ENCODE assay signal across 8 cellular contexts in genomic region chr16:29789775-29790182, GRCh38. TPM values are rescaled to one million over a fixed set of nuclear protein-coding genes. Genes with fewer than 3 reads are reported as not detected.
DNase-seq lines count a peak whose midpoint lies in the region; ATAC-seq and TF ChIP-seq lines count a peak whose summit lies in the region.

No MANE protein-coding gene starts in this region.

- H3K36me3 ChIP-seq in SK-N-MC (ENCODE audit: insufficient read depth, low read length) = peaks cover 12% of the 10 kb centered on the region; the same call in 1 of the 2 replicates

- no peak for TF ChIP-seq CTCF in fibroblast of villous mesenchyme (IDR thresholded peaks at IDR 0.05; ENCODE audit: insufficient read depth, low read depth, low read length)

- peak overlapping the region; percentile 84 for H3K4me3 ChIP-seq in SK-N-MC
- peak overlapping the region; percentile 76 for H3K4me3 ChIP-seq in fibroblast of villous mesenchyme (ENCODE audit: low read depth, low read length)
- peak overlapping the region; percentile 94 for H3K4me3 ChIP-seq in skeletal muscle cell (ENCODE audit: low read depth, low read length)

- ATAC-seq in GM21723 (IDR thresholded peaks at IDR 0.05; ENCODE audit: unreplicated experiment) = peak; percentile 1

- peak overlapping the region; percentile 87 for H3K27ac ChIP-seq in SK-N-MC

- no peaks in the 10 kb centered on the region for H3K9me3 ChIP-seq in SK-N-MC (ENCODE audit: low read depth, low read length)

- H3K9ac ChIP-seq in SK-N-MC (ENCODE audit: insufficient read length) = peak overlapping the region; percentile 89

- DNase-seq in SK-N-MC (ENCODE audit: low read depth, low spot score) = no peak
- DNase-seq in fibroblast of villous mesenchyme (ENCODE audit: low read depth) = no peak
- DNase-seq in skeletal muscle cell (ENCODE audit: low read depth) = no peak
- no peak for DNase-seq in NCI-H1436 (lab: John Stamatoyannopoulos, UW)
- DNase-seq in superior temporal gyrus (ENCODE audit: extremely low spot score) = no peak
- DNase-seq in NCI-H1436 treated with DMSO at 0.1 percent for 48 hours (lab: John Stamatoyannopoulos, UW) = no peak
- no peak for DNase-seq in stimulated activated CD4-positive, alpha-beta T cell treated with anti-CD3 and anti-CD28 coated beads, Interleukin-12 subunit alpha, Interleukin-12 subunit beta, amount 100 ng/mL, for 4 hours

RNA-seq across cellular contexts. Expression of gene KIF22, which starts 0.8 kb away (rescaled TPM):
- total RNA-seq in fibroblast of villous mesenchyme = 32.5 and 45.3 TPM in 2 replicates

RNA-seq across cellular contexts. Expression of gene ZG16, which starts 11.7 kb away (rescaled TPM):
- total RNA-seq in fibroblast of villous mesenchyme = not detected in 2 replicates

RNA-seq across cellular contexts. Expression of gene MAZ, which starts 16.6 kb away (rescaled TPM):
- 166 and 269 TPM in 2 replicates for total RNA-seq in fibroblast of villous mesenchyme

RNA-seq across cellular contexts. Expression of gene PRRT2, which starts 22.2 kb away (rescaled TPM):
- total RNA-seq in fibroblast of villous mesenchyme = 3.0 and 3.2 TPM in 2 replicates

RNA-seq across cellular contexts. Expression of gene PAGR1, which starts 26.2 kb away (rescaled TPM):
- 20.3 and 20.7 TPM in 2 replicates for total RNA-seq in fibroblast of villous mesenchyme
